Comparison of ENCODE assay signal across 15 cellular contexts in the genomic region with DNA sequence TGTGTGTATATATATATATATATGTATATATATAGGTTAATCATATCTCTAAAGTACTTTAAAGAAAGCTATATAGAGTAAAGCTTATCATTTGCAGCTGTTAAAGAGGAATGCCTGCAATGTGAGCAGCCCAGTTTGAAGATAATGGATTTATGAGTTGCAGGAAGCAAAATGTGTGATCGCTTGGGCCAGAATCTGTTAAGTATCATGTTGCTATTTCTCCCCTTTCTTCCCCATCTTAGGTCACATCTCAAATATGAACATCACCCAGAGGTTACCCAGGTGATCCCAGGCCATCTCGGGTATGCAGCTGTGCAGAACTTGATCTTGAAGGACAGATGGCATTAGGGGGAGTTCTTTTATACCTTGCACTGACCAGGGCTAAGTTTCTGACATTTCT.
DNase-seq lines count a peak whose midpoint lies in the region; ATAC-seq and TF ChIP-seq lines count a peak whose summit lies in the region.
"Had no signal": no experiment of that assay in that cellular context is flagged by ENCODE, and none has a peak within 500 bp of the region (broad histone marks: within the 10 kb centered on the region; RNA-seq: fewer than 3 reads in every experiment).

No MANE protein-coding gene starts in this region.

- H3K4me3 ChIP-seq in brain microvascular endothelial cell (ENCODE audit: low read depth, low read length) (no peak overlapping the region), neural progenitor cell (no peak overlapping the region)
- H3K4me3 ChIP-seq in CD8-positive, alpha-beta memory T cell (ENCODE audit: low read length) = no peak overlapping the region
- H3K4me3 ChIP-seq: A549, BLaER1, GM23248 had no signal

- no peaks in the 10 kb centered on the region for H3K4me1 ChIP-seq in neural progenitor cell
- H3K4me1 ChIP-seq in CD8-positive, alpha-beta memory T cell (ENCODE audit: insufficient read depth, low read length) = no peaks in the 10 kb centered on the region
- H3K4me1 ChIP-seq: BLaER1 had no signal

- peak; percentile 54 for DNase-seq in OCI-M1 (lab: John Stamatoyannopoulos, UW)
- peak; percentile 9 for DNase-seq in brain microvascular endothelial cell
- DNase-seq in neural progenitor cell (ENCODE audit: low spot score) = no peak
- DNase-seq in CD8-positive, alpha-beta memory T cell = no peak
- no peak for DNase-seq in NCI-H748 treated with DMSO at 0.1 percent for 48 hours (lab: John Stamatoyannopoulos, UW)
- DNase-seq: AML-193, DMS53, GF-D8, GM23248, H7 had no signal

- no peaks in the 10 kb centered on the region for H3K79me2 ChIP-seq in neural progenitor cell (ENCODE audit: low read depth)

- H3K9ac ChIP-seq in neural progenitor cell = no peak overlapping the region
- H3K9ac ChIP-seq: BLaER1, GM23248 had no signal

- no peaks in the 10 kb centered on the region for H3K27me3 ChIP-seq in brain microvascular endothelial cell (replicated peaks)
- H3K27me3 ChIP-seq in neural progenitor cell = no peaks in the 10 kb centered on the region
- H3K27me3 ChIP-seq in CD8-positive, alpha-beta memory T cell (ENCODE audit: insufficient read depth, low read length, poor library complexity, severe bottlenecking) = no peaks in the 10 kb centered on the region
- H3K27me3 ChIP-seq: BLaER1 had no signal

- H2AFZ ChIP-seq in neural progenitor cell (replicated peaks) = no peak overlapping the region
- H2AFZ ChIP-seq: GM23248 had no signal

- H3K9me3 Mint-ChIP-seq in neural progenitor cell = no peaks in the 10 kb centered on the region
- H3K9me3 Mint-ChIP-seq in CD8-positive, alpha-beta memory T cell = no peaks in the 10 kb centered on the region

- in situ Hi-C loops in brain microvascular endothelial cell (cut with HindIII; ENCODE audit: low pct_ligation_motif_present, low sequenced_read_pairs) = no loop called here

- H3K9me3 ChIP-seq in neural progenitor cell (ENCODE audit: low read depth) = no peaks in the 10 kb centered on the region
- no peaks in the 10 kb centered on the region for H3K9me3 ChIP-seq in CD8-positive, alpha-beta memory T cell (ENCODE audit: low read length)
- H3K9me3 ChIP-seq: A549, BLaER1 had no signal

- TF ChIP-seq CTCF in brain microvascular endothelial cell (IDR thresholded peaks at IDR 0.05; ENCODE audit: low read depth, low read length, missing control alignments) = no peak
- TF ChIP-seq CTCF in neural progenitor cell (IDR thresholded peaks at IDR 0.05) = no peak

- H3K36me3 Mint-ChIP-seq in neural progenitor cell = no peaks in the 10 kb centered on the region
- H3K36me3 Mint-ChIP-seq in CD8-positive, alpha-beta memory T cell = no peaks in the 10 kb centered on the region

- H3K4me1 Mint-ChIP-seq in neural progenitor cell = peaks cover 46% of the 10 kb centered on the region
- H3K4me1 Mint-ChIP-seq in CD8-positive, alpha-beta memory T cell = no peaks in the 10 kb centered on the region

- POLR2A ChIA-PET in CD8-positive, alpha-beta memory T cell (lab: Charles Lee) = no interaction called here

- peak overlapping the region; percentile 38 for H3K4me3 Mint-ChIP-seq in neural progenitor cell
- no peak overlapping the region for H3K4me3 Mint-ChIP-seq in CD8-positive, alpha-beta memory T cell

- H3K27me3 Mint-ChIP-seq in neural progenitor cell (ENCODE audit: insufficient read depth, low read depth) = peaks cover 7% of the 10 kb centered on the region
- peaks cover 19 to 40% of the 10 kb centered on the region in 2 donors for H3K27me3 Mint-ChIP-seq in CD8-positive, alpha-beta memory T cell

- no peaks in the 10 kb centered on the region for H3F3A ChIP-seq in neural progenitor cell (ENCODE audit: low read depth)

- H3K27ac ChIP-seq in brain microvascular endothelial cell (no peak overlapping the region), neural progenitor cell (no peak overlapping the region)
- H3K27ac ChIP-seq in CD8-positive, alpha-beta memory T cell (ENCODE audit: low read depth, low read length) = no peak overlapping the region
- H3K27ac ChIP-seq: BLaER1, GM23248, HL-60 had no signal

- H4K20me1 ChIP-seq in neural progenitor cell (ENCODE audit: low read depth) = no peaks in the 10 kb centered on the region
- H4K20me1 ChIP-seq: BLaER1 had no signal

- H3K27ac Mint-ChIP-seq in neural progenitor cell = no peak overlapping the region
- no peak overlapping the region for H3K27ac Mint-ChIP-seq in CD8-positive, alpha-beta memory T cell

- no peaks in the 10 kb centered on the region for H3K36me3 ChIP-seq in brain microvascular endothelial cell (replicated peaks)
- H3K36me3 ChIP-seq in neural progenitor cell = no peaks in the 10 kb centered on the region
- H3K36me3 ChIP-seq in CD8-positive, alpha-beta memory T cell (ENCODE audit: insufficient read depth, low read length) = no peaks in the 10 kb centered on the region
- H3K36me3 ChIP-seq: BLaER1 had no signal

- H3K4me2 ChIP-seq in neural progenitor cell = no peak overlapping the region
- H3K4me2 ChIP-seq: A549, BLaER1 had no signal

- CTCF ChIA-PET in CD8-positive, alpha-beta memory T cell (lab: Charles Lee) = no interaction called here

- ATAC-seq in HG03565 (IDR thresholded peaks at IDR 0.05; ENCODE audit: unreplicated experiment) (no peak), HG03457 (IDR thresholded peaks at IDR 0.05; ENCODE audit: unreplicated experiment) (no peak)
- ATAC-seq: A549 had no signal

Comparison
In these comparisons a context has a peak if more than half of its experiments do, and no peak if none do; other contexts are left out.
1. DNase-seq: peak in OCI-M1 (single experiment) and brain microvascular endothelial cell (single experiment); none in neural progenitor cell (single experiment), CD8-positive, alpha-beta memory T cell (0 of 5) and NCI-H748 treated with DMSO at 0.1 percent for 48 hours (single experiment).